Comparison of ENCODE assay signal across 1 cellular context in genomic region chr14:63480599-63480998, GRCh38.
TF ChIP-seq lines count a peak whose summit lies in the region.

No MANE protein-coding gene starts in this region.

TF ChIP-seq in GM23338, 12 proteins besides CTCF, POLR2A, EP300 and RAD21:
- TF ChIP-seq REST (IDR thresholded peaks at IDR 0.05; ENCODE audit: unreplicated experiment) (no peak), ZNF462 (CRISPR knock-in tag; IDR thresholded peaks at IDR 0.05) (no peak), STAT1 (IDR thresholded peaks at IDR 0.05; ENCODE audit: unreplicated experiment) (no peak), JUNB (IDR thresholded peaks at IDR 0.05; ENCODE audit: unreplicated experiment) (no peak), NANOG (IDR thresholded peaks at IDR 0.05; ENCODE audit: borderline replicate concordance) (no peak), POLR2AphosphoS5 (IDR thresholded peaks at IDR 0.05; ENCODE audit: low read depth) (no peak), ZNF114 (CRISPR knock-in tag; IDR thresholded peaks at IDR 0.05) (no peak), EZH2 (IDR thresholded peaks at IDR 0.05; ENCODE audit: low read depth, unreplicated experiment) (no peak), ZNF331 (CRISPR knock-in tag; IDR thresholded peaks at IDR 0.05; ENCODE audit: low read depth) (no peak)
- TF ChIP-seq, protein P1, sequence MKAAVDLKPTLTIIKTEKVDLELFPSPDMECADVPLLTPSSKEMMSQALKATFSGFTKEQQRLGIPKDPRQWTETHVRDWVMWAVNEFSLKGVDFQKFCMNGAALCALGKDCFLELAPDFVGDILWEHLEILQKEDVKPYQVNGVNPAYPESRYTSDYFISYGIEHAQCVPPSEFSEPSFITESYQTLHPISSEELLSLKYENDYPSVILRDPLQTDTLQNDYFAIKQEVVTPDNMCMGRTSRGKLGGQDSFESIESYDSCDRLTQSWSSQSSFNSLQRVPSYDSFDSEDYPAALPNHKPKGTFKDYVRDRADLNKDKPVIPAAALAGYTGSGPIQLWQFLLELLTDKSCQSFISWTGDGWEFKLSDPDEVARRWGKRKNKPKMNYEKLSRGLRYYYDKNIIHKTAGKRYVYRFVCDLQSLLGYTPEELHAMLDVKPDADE (IDR thresholded peaks at IDR 0.05), result no peak
